16 cellular contexts compared by ENCODE assay signal in the genomic region with DNA sequence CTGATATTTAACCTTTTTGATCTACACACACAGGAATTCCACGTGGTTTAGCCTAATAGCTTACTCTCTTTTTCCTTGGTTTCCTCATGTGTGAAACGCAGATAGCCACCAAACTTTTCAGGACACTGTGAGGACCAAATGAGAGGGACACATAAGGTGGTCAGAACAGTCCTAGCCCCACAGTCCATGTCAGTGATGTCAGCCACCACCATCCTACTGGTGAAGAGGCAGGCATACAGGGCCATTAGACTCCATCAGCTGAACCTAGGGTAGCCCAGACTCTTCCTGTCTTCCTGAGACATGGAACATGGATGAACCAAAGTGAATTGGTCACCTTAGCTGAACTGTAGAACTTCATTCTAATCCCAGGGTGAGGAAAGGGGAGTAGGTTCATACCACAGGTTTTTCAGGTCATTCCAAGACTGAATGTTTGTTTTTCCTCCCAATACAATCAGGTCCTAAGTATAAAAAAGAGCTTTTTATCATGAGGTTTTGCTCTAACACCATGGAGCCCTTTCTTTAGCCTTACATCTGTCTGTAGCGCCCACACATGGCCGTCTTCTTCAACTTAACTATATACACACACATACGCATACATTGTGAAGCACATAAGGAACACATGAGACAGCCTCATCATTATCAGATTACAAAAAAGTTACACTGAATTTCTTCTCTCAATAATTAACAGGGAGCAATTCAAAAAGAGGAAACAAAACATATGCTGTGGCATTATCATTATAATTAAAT. TPM values are rescaled to one million over a fixed set of nuclear protein-coding genes. Genes with fewer than 3 reads are reported as not detected.
DNase-seq lines count a peak whose midpoint lies in the region; ATAC-seq and TF ChIP-seq lines count a peak whose summit lies in the region.
"Had no signal": no experiment of that assay in that cellular context is flagged by ENCODE, and none has a peak within 500 bp of the region (broad histone marks: within the 10 kb centered on the region; RNA-seq: fewer than 3 reads in every experiment).

No MANE protein-coding gene starts in this region.

- no peak overlapping the region for H3K4me3 Mint-ChIP-seq in dendritic cell treated with granulocyte-macrophage colony-stimulating factor and Interleukin-4, amounts not matched to agents 40 ng/mL and 50 ng/mL, for 4 days
- no peak overlapping the region for H3K4me3 Mint-ChIP-seq in osteocyte (ENCODE audit: unreplicated experiment)
- H3K4me3 Mint-ChIP-seq: activated CD4-positive, alpha-beta T cell treated with anti-CD3 and anti-CD28 coated beads, Interleukin-2, amount 10 ng/mL, durations not matched to agents 7 days and 5 days; activated CD8-positive, alpha-beta memory T cell treated with anti-CD3 and anti-CD28 coated beads, Interleukin-2, amount 10 ng/mL, durations not matched to agents 7 days and 5 days; activated naive CD4-positive, alpha-beta T cell treated with anti-CD3 and anti-CD28 coated beads, Interleukin-2, amount 50 U/mL, for 24 hours; activated T-helper 1 cell treated with anti-CD3 and anti-CD28 coated beads, Interleukin-12 subunit alpha, Interleukin-12 subunit beta, Interleukin-2, Interleukin-4 antibody, amounts not matched to agents 30 ng/mL and 10 ng/mL and 1 ng/mL, durations not matched to agents 14 hours and 24 hours and 36 hours; CD8-positive, alpha-beta memory T cell; natural killer cell; T-helper 17 cell had no signal

- no peaks in the 10 kb centered on the region for H3K27me3 Mint-ChIP-seq in dendritic cell treated with granulocyte-macrophage colony-stimulating factor and Interleukin-4, amounts not matched to agents 40 ng/mL and 50 ng/mL, for 4 days
- no peaks in the 10 kb centered on the region for H3K27me3 Mint-ChIP-seq in osteocyte (ENCODE audit: unreplicated experiment)
- H3K27me3 Mint-ChIP-seq: activated CD4-positive, alpha-beta T cell treated with anti-CD3 and anti-CD28 coated beads, Interleukin-2, amount 10 ng/mL, durations not matched to agents 7 days and 5 days; activated CD8-positive, alpha-beta memory T cell treated with anti-CD3 and anti-CD28 coated beads, Interleukin-2, amount 10 ng/mL, durations not matched to agents 7 days and 5 days; activated naive CD4-positive, alpha-beta T cell treated with anti-CD3 and anti-CD28 coated beads, Interleukin-2, amount 50 U/mL, for 24 hours; CD8-positive, alpha-beta memory T cell; T-helper 17 cell had no signal

- no peak for TF ChIP-seq CTCF in osteocyte (IDR thresholded peaks at IDR 0.05)

- ATAC-seq in GM21576 (IDR thresholded peaks at IDR 0.05; ENCODE audit: unreplicated experiment) (no peak), HG02884 (IDR thresholded peaks at IDR 0.05; ENCODE audit: unreplicated experiment) (no peak), GM21367 (IDR thresholded peaks at IDR 0.05; ENCODE audit: unreplicated experiment) (no peak)
- ATAC-seq: natural killer cell, T-helper 17 cell had no signal

- H3K27ac Mint-ChIP-seq in dendritic cell treated with granulocyte-macrophage colony-stimulating factor and Interleukin-4, amounts not matched to agents 40 ng/mL and 50 ng/mL, for 4 days: peak overlapping the region; percentile 17
- peak overlapping the region; percentile 6 for H3K27ac Mint-ChIP-seq in osteocyte (ENCODE audit: unreplicated experiment)
- H3K27ac Mint-ChIP-seq: activated CD4-positive, alpha-beta T cell treated with anti-CD3 and anti-CD28 coated beads, Interleukin-2, amount 10 ng/mL, durations not matched to agents 7 days and 5 days; activated CD8-positive, alpha-beta memory T cell treated with anti-CD3 and anti-CD28 coated beads, Interleukin-2, amount 10 ng/mL, durations not matched to agents 7 days and 5 days; activated naive CD4-positive, alpha-beta T cell treated with anti-CD3 and anti-CD28 coated beads, Interleukin-2, amount 50 U/mL, for 24 hours; activated T-helper 1 cell treated with anti-CD3 and anti-CD28 coated beads, Interleukin-12 subunit alpha, Interleukin-12 subunit beta, Interleukin-2, Interleukin-4 antibody, amounts not matched to agents 30 ng/mL and 10 ng/mL and 1 ng/mL, durations not matched to agents 14 hours and 24 hours and 36 hours; natural killer cell; T-helper 17 cell had no signal

- peaks cover 7% of the 10 kb centered on the region for H3K36me3 Mint-ChIP-seq in dendritic cell treated with granulocyte-macrophage colony-stimulating factor and Interleukin-4, amounts not matched to agents 40 ng/mL and 50 ng/mL, for 4 days (ENCODE audit: low read depth)
- H3K36me3 Mint-ChIP-seq in osteocyte (ENCODE audit: unreplicated experiment): no peaks in the 10 kb centered on the region
- H3K36me3 Mint-ChIP-seq: CD8-positive, alpha-beta memory T cell; natural killer cell had no signal

- no peaks in the 10 kb centered on the region for H3K9me3 Mint-ChIP-seq in dendritic cell treated with granulocyte-macrophage colony-stimulating factor and Interleukin-4, amounts not matched to agents 40 ng/mL and 50 ng/mL, for 4 days
- no peaks in the 10 kb centered on the region for H3K9me3 Mint-ChIP-seq in osteocyte (ENCODE audit: unreplicated experiment)
- H3K9me3 Mint-ChIP-seq: activated CD4-positive, alpha-beta T cell treated with anti-CD3 and anti-CD28 coated beads, Interleukin-2, amount 10 ng/mL, durations not matched to agents 7 days and 5 days; activated naive CD4-positive, alpha-beta T cell treated with anti-CD3 and anti-CD28 coated beads, Interleukin-2, amount 50 U/mL, for 24 hours; activated T-helper 1 cell treated with anti-CD3 and anti-CD28 coated beads, Interleukin-12 subunit alpha, Interleukin-12 subunit beta, Interleukin-2, Interleukin-4 antibody, amounts not matched to agents 30 ng/mL and 10 ng/mL and 1 ng/mL, durations not matched to agents 14 hours and 24 hours and 36 hours; CD8-positive, alpha-beta memory T cell; natural killer cell had no signal

- intact Hi-C loops in dendritic cell treated with granulocyte-macrophage colony-stimulating factor and Interleukin-4, amounts not matched to agents 40 ng/mL and 50 ng/mL, for 4 days (cut with micrococcal nuclease): no loop called here

- peak; percentile 29 for DNase-seq in CD1c-positive myeloid dendritic cell (ENCODE audit: extremely low spot score)
- peak; percentile 24 for DNase-seq in MV-4-11 (lab: John Stamatoyannopoulos, UW)
- DNase-seq in osteocyte (ENCODE audit: extremely low spot score, unreplicated experiment): no peak
- DNase-seq: activated CD4-positive, alpha-beta T cell treated with anti-CD3 and anti-CD28 coated beads, Interleukin-2, amount 10 ng/mL, durations not matched to agents 7 days and 5 days; activated CD8-positive, alpha-beta memory T cell treated with anti-CD3 and anti-CD28 coated beads, Interleukin-2, amount 10 ng/mL, durations not matched to agents 7 days and 5 days; aorta; CD8-positive, alpha-beta memory T cell; natural killer cell; NCI-H2081 treated with DMSO at 0.1 percent for 48 hours; T-helper 17 cell had no signal

- H3K4me1 Mint-ChIP-seq in dendritic cell treated with granulocyte-macrophage colony-stimulating factor and Interleukin-4, amounts not matched to agents 40 ng/mL and 50 ng/mL, for 4 days (ENCODE audit: low read depth): peaks cover 34% of the 10 kb centered on the region
- H3K4me1 Mint-ChIP-seq in osteocyte (ENCODE audit: unreplicated experiment): peaks cover 12% of the 10 kb centered on the region
- H3K4me1 Mint-ChIP-seq: activated naive CD4-positive, alpha-beta T cell treated with anti-CD3 and anti-CD28 coated beads, Interleukin-2, amount 50 U/mL, for 24 hours had no signal

RNA-seq across cellular contexts. Expression of a gene that starts 18.4 kb away (rescaled TPM):
- 98.4 and 100 TPM in 2 replicates for total RNA-seq in osteocyte
